ENCODE assay signal across 8 cellular contexts in the genomic region with DNA sequence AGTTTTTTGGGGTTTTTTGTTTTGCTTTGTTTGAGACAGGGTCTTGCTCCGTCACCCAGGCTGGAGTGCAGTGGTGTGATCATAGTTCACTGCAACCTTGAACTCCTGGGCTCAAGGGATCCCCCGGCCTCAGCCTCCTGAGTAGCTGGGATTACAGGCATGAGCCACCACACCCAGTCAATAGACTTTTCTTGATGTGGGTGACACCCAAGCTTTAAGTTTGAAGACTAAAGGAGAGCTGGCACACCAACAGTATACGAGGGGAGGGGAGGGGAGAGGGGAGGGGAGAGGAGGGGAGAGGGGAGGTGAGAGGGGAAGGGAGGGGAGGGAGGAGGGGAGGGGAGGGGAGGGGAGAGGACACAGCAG. TPM values are rescaled to one million over a fixed set of nuclear protein-coding genes. Genes with fewer than 3 reads are reported as not detected.
DNase-seq lines count a peak whose midpoint lies in the region; ATAC-seq, FAIRE-seq and TF ChIP-seq lines count a peak whose summit lies in the region.
"Not testable (repeated sequence)": the region's sequence is repeated elsewhere in the genome, so short reads cannot be mapped to it uniquely, and the experiment has no call there.

No MANE protein-coding gene starts in this region.

- H3K9me3 Mint-ChIP-seq in CD4-positive, alpha-beta memory T cell; T-cell; activated T-cell treated with anti-CD3 and anti-CD28 coated beads, Interleukin-2, amount 50 U/mL, for 24 hours: not testable (repeated sequence)

- peaks cover 62% of the 10 kb centered on the region for H3K79me2 ChIP-seq in GM12878 (ENCODE audit: control insufficient read depth, insufficient read depth, low read length)
- not testable (repeated sequence) for H3K79me2 ChIP-seq in osteoblast (ENCODE audit: insufficient read depth, low read length)

- H3K27me3 ChIP-seq in CD4-positive, alpha-beta memory T cell (ENCODE audit: insufficient read depth, low read length); HL-60 (ENCODE audit: insufficient read depth, poor library complexity, severe bottlenecking); GM12878 (replicated peaks in 1 of 2; ENCODE audit: control insufficient read depth in 2 of 2, insufficient read depth in 2 of 2, low read length in 1 of 2); foreskin keratinocyte; osteoblast (ENCODE audit: insufficient read depth, low read length); transverse colon: not testable (repeated sequence)

- CTCF ChIA-PET in CD4-positive, alpha-beta memory T cell (lab: Charles Lee; ENCODE audit: partially characterized antibody) = interaction anchor here (1.3 to 5.7 kb wide), 8 partner anchors 14 to 112 kb away, joined by 3 to 68 read pairs (median 4); no protein-coding TSS in a partner anchor
- CTCF ChIA-PET in T-cell (lab: Charles Lee) (interaction anchor here (0.7 to 2.8 kb wide), 10 partner anchors 9 to 449 kb away, joined by 3 to 22 read pairs (median 4); a partner anchor contains a TSS), GM12878 (lab: Yijun Ruan, JAX) (interaction anchor here (0.8 to 11.7 kb wide), 19 partner anchors 8 to 376 kb away, joined by 3 to 275 read pairs (median 7); a partner anchor contains a TSS)

- not testable (repeated sequence) for H4K20me1 ChIP-seq in GM12878 (ENCODE audit: control insufficient read depth, insufficient read depth); osteoblast (ENCODE audit: insufficient read depth, low read length)

- H3K9me3 ChIP-seq in CD4-positive, alpha-beta memory T cell (ENCODE audit: control insufficient read depth in 1 of 2, low read length in 2 of 2); GM12878 (replicated peaks; ENCODE audit: control insufficient read depth, insufficient read depth, low read length); osteoblast (ENCODE audit: low read depth, low read length); transverse colon: not testable (repeated sequence)

- peaks cover 23% of the 10 kb centered on the region for H3K4me1 ChIP-seq in CD4-positive, alpha-beta memory T cell (ENCODE audit: insufficient read depth, low read length)
- H3K4me1 ChIP-seq in GM12878 (ENCODE audit: control insufficient read depth, insufficient read depth, low read length) (peaks cover 37% of the 10 kb centered on the region), foreskin keratinocyte (peaks cover 25% of the 10 kb centered on the region), transverse colon (peaks cover 0 to 30% (median 12%) of the 10 kb centered on the region in 4 donors)
- not testable (repeated sequence) for H3K4me1 ChIP-seq in osteoblast (ENCODE audit: insufficient read depth, low read length)

- TF ChIP-seq EP300 in GM12878 (IDR thresholded peaks at IDR 0.05; ENCODE audit: borderline replicate concordance in 1 of 2, control insufficient read depth in 1 of 2, low read depth in 2 of 2, low read length in 2 of 2); transverse colon (IDR thresholded peaks at IDR 0.05; ENCODE audit: low read depth): not testable (repeated sequence)

- not testable (repeated sequence) for H2AFZ ChIP-seq in GM12878 (ENCODE audit: control insufficient read depth, low read depth, low read length)
- peak overlapping the region; percentile 93 for H2AFZ ChIP-seq in osteoblast (ENCODE audit: low read length)

- not testable (repeated sequence) for H3K36me3 Mint-ChIP-seq in CD4-positive, alpha-beta memory T cell; T-cell; activated T-cell treated with anti-CD3 and anti-CD28 coated beads, Interleukin-2, amount 50 U/mL, for 24 hours (ENCODE audit: low read depth)

- H3K4me2 ChIP-seq in GM12878 (ENCODE audit: control insufficient read depth, insufficient read depth) (peak overlapping the region; percentile 87), osteoblast (ENCODE audit: insufficient read depth, low read length) (peak overlapping the region; percentile 69)

- WGBS in GM12878 (ENCODE audit: insufficient coverage, insufficient replicate concordance, low lambda C conversion rate, missing lambda C conversion rate) = 14% methylated on average over 2 of the region's 3 CpGs
- WGBS in transverse colon (ENCODE audit: low coverage in 1 of 2), 2 donors = 20 to 33% methylated on average over 2 to 3 of the region's 3 CpGs

- not testable (repeated sequence) for FAIRE-seq in GM12878 (lab: Jason Lieb, UNC)

- H3K4me3 Mint-ChIP-seq in CD4-positive, alpha-beta memory T cell = peak overlapping the region in 3 of 8 donors; percentile 12 to 84 (median 58)
- H3K4me3 Mint-ChIP-seq in T-cell = peak overlapping the region in 1 of 3 donors; percentile 57
- peak overlapping the region; percentile 51 for H3K4me3 Mint-ChIP-seq in activated T-cell treated with anti-CD3 and anti-CD28 coated beads, Interleukin-2, amount 50 U/mL, for 24 hours

- POLR2A ChIA-PET in CD4-positive, alpha-beta memory T cell (lab: Charles Lee; ENCODE audit: partially characterized antibody) = interaction anchor here (1.1 to 11.0 kb wide), 10 partner anchors 8 to 364 kb away, joined by 3 to 195 read pairs (median 8); a partner anchor contains a TSS
- POLR2A ChIA-PET in T-cell (lab: Charles Lee) = interaction anchor here in 1 of 2 donors (0.6 kb wide), 1 partner anchor 16 kb away, joined by 3 read pairs; no protein-coding TSS in a partner anchor
- POLR2A ChIA-PET in GM12878 (lab: Charles Lee) = interaction anchor here (0.5 to 14.1 kb wide), 15 partner anchors 8 to 489 kb away, joined by 3 to 265 read pairs (median 6); a partner anchor contains a TSS

- H3K36me3 ChIP-seq in CD4-positive, alpha-beta memory T cell (ENCODE audit: insufficient read depth, low read length); GM12878 (ENCODE audit: control insufficient read depth in 2 of 2, insufficient read depth in 2 of 2, low read length in 1 of 2); osteoblast (ENCODE audit: insufficient read depth, low read length); transverse colon: not testable (repeated sequence)

- H3K4me1 Mint-ChIP-seq in CD4-positive, alpha-beta memory T cell = peaks cover 18 to 33% (median 25%) of the 10 kb centered on the region in 4 donors
- peaks cover 24 to 44% (median 37%) of the 10 kb centered on the region in 3 donors for H3K4me1 Mint-ChIP-seq in T-cell
- H3K4me1 Mint-ChIP-seq in activated T-cell treated with anti-CD3 and anti-CD28 coated beads, Interleukin-2, amount 50 U/mL, for 24 hours (ENCODE audit: low read depth) = peaks cover 54% of the 10 kb centered on the region

- peak overlapping the region in 1 of 2 donors; percentile 11 for H3K4me3 ChIP-seq in CD4-positive, alpha-beta memory T cell (ENCODE audit: low read length in 2 of 2)
- not testable (repeated sequence) for H3K4me3 ChIP-seq in HL-60 (replicated peaks; ENCODE audit: insufficient read depth, low read length); osteoblast (ENCODE audit: insufficient read depth, low read length); transverse colon
- peak overlapping the region; percentile 86 for H3K4me3 ChIP-seq in GM12878

- H3K27me3 Mint-ChIP-seq in CD4-positive, alpha-beta memory T cell; T-cell; activated T-cell treated with anti-CD3 and anti-CD28 coated beads, Interleukin-2, amount 50 U/mL, for 24 hours: not testable (repeated sequence)

- peak overlapping the region; percentile 65 to 94 (median 91) for H3K27ac Mint-ChIP-seq in CD4-positive, alpha-beta memory T cell
- peak overlapping the region; percentile 76 to 93 for H3K27ac Mint-ChIP-seq in T-cell
- H3K27ac Mint-ChIP-seq in activated T-cell treated with anti-CD3 and anti-CD28 coated beads, Interleukin-2, amount 50 U/mL, for 24 hours = peak overlapping the region; percentile 93

- intact Hi-C loops in CD4-positive, alpha-beta memory T cell (cut with micrococcal nuclease) = loop anchor here (1.0 to 2.0 kb wide), 2 partner anchors 19 to 23 kb away; no protein-coding TSS in a partner anchor
- intact Hi-C loops in GM12878 (cut with micrococcal nuclease; ENCODE audit: unreplicated experiment) = loop anchor here (1.0 kb wide), 2 partner anchors 19 to 24 kb away; no protein-coding TSS in a partner anchor
- intact Hi-C loops in transverse colon (cut with DNase I; ENCODE audit: low total_unique reads) = not testable (repeated sequence)

- TF ChIP-seq POLR2A in GM12878 (IDR thresholded peaks at IDR 0.05; ENCODE audit: low read depth, low read length); transverse colon (IDR thresholded peaks at IDR 0.05): not testable (repeated sequence)

- TF ChIP-seq RAD21 in GM12878 (IDR thresholded peaks at IDR 0.05; ENCODE audit: insufficient read depth, low read depth, low read length) = not testable (repeated sequence)

- H3K27ac ChIP-seq in CD4-positive, alpha-beta memory T cell (ENCODE audit: low read depth, low read length) = peak overlapping the region; percentile 33
- peak overlapping the region; percentile 69 for H3K27ac ChIP-seq in HL-60 (replicated peaks)
- peak overlapping the region; percentile 100 for H3K27ac ChIP-seq in GM12878 (ENCODE audit: control insufficient read depth, insufficient read depth)
- H3K27ac ChIP-seq in foreskin keratinocyte = peak overlapping the region; percentile 95
- peak overlapping the region; percentile 74 for H3K27ac ChIP-seq in osteoblast (ENCODE audit: low read depth, low read length)
- H3K27ac ChIP-seq in transverse colon = peak overlapping the region; percentile 73 to 83 (median 78)

- SMC1A ChIA-PET in GM12878 (lab: Charles Lee; ENCODE audit: uncharacterized antibody, unreplicated experiment) = interaction anchor here (0.6 to 22.1 kb wide), 16 partner anchors 9 to 488 kb away, joined by 3 to 378 read pairs (median 10); a partner anchor contains a TSS

- RAD21 ChIA-PET in GM12878 (lab: Charles Lee; ENCODE audit: unreplicated experiment) = interaction anchor here (0.9 to 10.8 kb wide), 14 partner anchors 8 to 354 kb away, joined by 3 to 300 read pairs (median 14); a partner anchor contains a TSS

- TF ChIP-seq CTCF in HL-60 (IDR thresholded peaks at IDR 0.05; ENCODE audit: insufficient read depth, low read length); GM12878 (IDR thresholded peaks at IDR 0.05 in 2 of 3, conservative IDR thresholded peaks at IDR 0.05 in 1 of 3; ENCODE audit: control insufficient read depth in 2 of 3, extremely low read depth in 1 of 3, insufficient read depth in 1 of 3, low read depth in 3 of 3, low read length in 3 of 3); foreskin keratinocyte (conservative IDR thresholded peaks at IDR 0.05); osteoblast (IDR thresholded peaks at IDR 0.05; ENCODE audit: extremely low read depth, low read depth, low read length); transverse colon (IDR thresholded peaks at IDR 0.05): not testable (repeated sequence)

- peak overlapping the region; percentile 92 for H3K9ac ChIP-seq in GM12878 (ENCODE audit: control insufficient read depth, insufficient read depth, low read length)

- in situ Hi-C loops in GM12878 (cut with MboI) (loop anchor here (25.0 kb wide), 1 partner anchor 1491 kb away; a partner anchor contains a TSS), transverse colon (cut with MboI; ENCODE audit: low pct_ligation_motif_present in 1 of 4, low pct_unique_long_range_greater_than_20kb in 1 of 4, low sequenced_read_pairs in 3 of 4) (loop anchor here in 1 of 4 donors (25.0 kb wide), 1 partner anchor 341 kb away; no protein-coding TSS in a partner anchor)

- BruUV-seq in GM12878 (replicated peaks; lab: Mats Ljungman, UMichigan) = not testable (repeated sequence)

- peak in 3 of 4 experiments; percentile 31 to 59 (median 33) for ATAC-seq in T-cell (replicated peaks in 1 of 4)
- ATAC-seq in GM12878, foreskin keratinocyte: not testable (repeated sequence)

- peak in 3 of 5 donors; percentile 22 to 25 (median 24) for DNase-seq in CD4-positive, alpha-beta memory T cell
- DNase-seq in HL-60 (ENCODE audit: low read depth in 1 of 2, low spot score in 1 of 2); GM12878 (ENCODE audit: low read depth, low spot score); foreskin keratinocyte; osteoblast (ENCODE audit: insufficient read length, low spot score, missing footprints): not testable (repeated sequence)
- DNase-seq in T-cell = peak in 10 of 34 experiments; percentile 1 to 30 (median 18)
- DNase-seq in activated T-cell treated with anti-CD3 and anti-CD28 coated beads, Interleukin-2, amount 50 U/mL, for 24 hours = peak; percentile 64
- peak; percentile 63 for DNase-seq in transverse colon

RNA-seq across cellular contexts. Expression of a gene that starts 25.1 kb away (rescaled TPM):
- 10 to 100 TPM; 59.8 to 62.7 TPM for total RNA-seq in CD4-positive, alpha-beta memory T cell
- polyA plus RNA-seq in CD4-positive, alpha-beta memory T cell = 10 to 100 TPM; 25.8 to 34.6 TPM
- total RNA-seq in T-cell (10 to 100 TPM; 56.7 to 62.5 (median 60.3) TPM), GM12878 (2014; rRNA removed) (38.8 and 45.1 TPM in 2 replicates), GM12878 (2014; rRNA removed; fragmentation: Illumina TruSeq; extraction: Trizol) (48.2 and 51.8 TPM in 2 replicates), GM12878 (2021) (77.1 and 82.5 TPM in 2 replicates), foreskin keratinocyte (67.3 and 68.2 TPM in 2 replicates), osteoblast (68.7 and 74.2 TPM in 2 replicates), transverse colon (10 to 100 TPM; 41.5 to 97.3 (median 55.5) TPM)
- 33.2 and 42.8 TPM in 2 replicates for total RNA-seq in GM12878 (2013; cell fraction: nucleolus; rRNA removed)
- 20.8 TPM for polyA plus RNA-seq in GM12878 (2011; ENCODE audit: low read depth)
- polyA plus RNA-seq in GM12878 (2011; rRNA removed) (124 and 137 TPM in 2 replicates), GM12878 (2014; fragmentation: Illumina TruSeq; extraction: Trizol) (48.2 and 72.3 TPM in 2 replicates), GM12878 (2014; fragmentation: Nextera tagmentation; extraction: Ambion mirVana) (1 to 10 TPM; 8.4 to 9.8 TPM), GM12878 (2014; rRNA removed) (43.1 and 47.1 TPM in 2 replicates), GM12878 (2016; fragmentation: Nextera tagmentation; extraction: Ambion mirVana) (10 to 100 TPM; 27.2 to 30.6 TPM), foreskin keratinocyte (37.8 and 42.1 TPM in 2 replicates)
- 57.2 and 79.4 TPM in 2 replicates for polyA plus RNA-seq in GM12878 (2011; cell fraction: cytosol; rRNA removed)
- 49.0 and 62.0 TPM in 2 replicates for polyA plus RNA-seq in GM12878 (2011; cell fraction: nucleus; rRNA removed)
- 39.3 and 61.9 TPM in 2 replicates for polyA plus RNA-seq in GM12878 (2012)
- polyA minus RNA-seq in GM12878 (2011; rRNA and poly(A)+ RNA removed) = 67.5 and 162 TPM in 2 replicates
- 26.2 and 45.2 TPM in 2 replicates for polyA minus RNA-seq in GM12878 (2011; cell fraction: cytosol; rRNA and poly(A)+ RNA removed)
- polyA minus RNA-seq in GM12878 (2011; cell fraction: nucleus; rRNA and poly(A)+ RNA removed) = 12.5 and 16.6 TPM in 2 replicates

RNA-seq across cellular contexts. Expression of a gene that starts 40.4 kb away (rescaled TPM):
- 1,000 to 10,000 TPM; 1,218 to 1,245 TPM for total RNA-seq in CD4-positive, alpha-beta memory T cell
- polyA plus RNA-seq in CD4-positive, alpha-beta memory T cell = 1,000 to 10,000 TPM; 5,559 to 6,561 TPM
- total RNA-seq in T-cell (1,000 to 10,000 TPM; 1,423 to 1,890 (median 1,689) TPM), GM12878 (2014; rRNA removed) (3,507 and 4,221 TPM in 2 replicates), GM12878 (2014; rRNA removed; fragmentation: Illumina TruSeq; extraction: Trizol) (4,753 and 4,822 TPM in 2 replicates), GM12878 (2021) (2,058 and 2,139 TPM in 2 replicates), foreskin keratinocyte (7,809 and 8,573 TPM in 2 replicates), osteoblast (3,633 and 4,065 TPM in 2 replicates), transverse colon (1,000 to 10,000 TPM; 1,619 to 4,787 (median 3,693) TPM)
- 67.1 and 76.3 TPM in 2 replicates for total RNA-seq in GM12878 (2013; cell fraction: nucleolus; rRNA removed)
- polyA plus RNA-seq in GM12878 (2011; ENCODE audit: low read depth) = 6,013 TPM
- polyA plus RNA-seq in GM12878 (2011; rRNA removed) (1,406 and 1,750 TPM in 2 replicates), GM12878 (2014; fragmentation: Illumina TruSeq; extraction: Trizol) (3,467 and 4,619 TPM in 2 replicates), GM12878 (2014; fragmentation: Nextera tagmentation; extraction: Ambion mirVana) (1,000 to 10,000 TPM; 2,817 to 3,116 TPM), GM12878 (2014; rRNA removed) (3,894 and 4,860 TPM in 2 replicates), GM12878 (2016; fragmentation: Nextera tagmentation; extraction: Ambion mirVana) (1,000 to 10,000 TPM; 3,322 to 3,441 TPM), foreskin keratinocyte (12,196 and 12,994 TPM in 2 replicates)
- 3,271 and 3,283 TPM in 2 replicates for polyA plus RNA-seq in GM12878 (2011; cell fraction: cytosol; rRNA removed)
- 1,725 and 2,378 TPM in 2 replicates for polyA plus RNA-seq in GM12878 (2011; cell fraction: nucleus; rRNA removed)
- polyA plus RNA-seq in GM12878 (2012) = 2,269 and 3,344 TPM in 2 replicates
- 292 and 578 TPM in 2 replicates for polyA minus RNA-seq in GM12878 (2011; rRNA and poly(A)+ RNA removed)
- 348 and 356 TPM in 2 replicates for polyA minus RNA-seq in GM12878 (2011; cell fraction: cytosol; rRNA and poly(A)+ RNA removed)
- 66.1 and 66.3 TPM in 2 replicates for polyA minus RNA-seq in GM12878 (2011; cell fraction: nucleus; rRNA and poly(A)+ RNA removed)

Comparison
In these comparisons a context has a peak if more than half of its experiments do, and no peak if none do; other contexts are left out.
1. H3K27ac ChIP-seq: peak in every context shown above with its lines; median percentile 100 in GM12878; 95 in foreskin keratinocyte; 78 in transverse colon; 74 in osteoblast; 69 in HL-60; 33 in CD4-positive, alpha-beta memory T cell.